14 cellular contexts compared by ENCODE assay signal in the genomic region with DNA sequence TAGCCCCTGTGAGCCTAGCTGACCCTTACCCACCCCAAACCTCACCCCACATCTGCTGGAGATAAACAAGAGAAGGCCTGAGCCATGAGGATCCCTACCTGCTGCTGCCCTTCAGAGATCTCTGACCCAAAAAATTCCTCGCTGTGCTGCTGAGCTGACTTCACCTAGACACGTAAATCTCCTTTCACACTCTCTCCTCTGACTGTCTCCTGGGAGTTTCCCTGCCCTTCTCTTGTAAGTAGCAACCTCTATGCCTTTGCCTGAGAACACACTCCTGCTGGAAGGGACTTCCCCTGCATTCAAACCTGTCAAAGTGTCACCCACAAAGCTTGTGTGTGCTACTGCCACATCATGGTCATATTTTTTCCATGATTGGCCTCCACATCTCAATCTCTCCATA.
A peak's percentile ranks its signal among the peaks of the same experiment; 100 is the strongest.
DNase-seq lines count a peak whose midpoint lies in the region; ATAC-seq, FAIRE-seq and TF ChIP-seq lines count a peak whose summit lies in the region.
"Had no signal": no experiment of that assay in that cellular context is flagged by ENCODE, and none has a peak within 500 bp of the region (broad histone marks: within the 10 kb centered on the region; RNA-seq: fewer than 3 reads in every experiment).

No MANE protein-coding gene starts in this region.

- peak; percentile 5 for FAIRE-seq in GM12891 (lab: Jason Lieb, UNC)
- FAIRE-seq: H1 had no signal

- ATAC-seq in HG02571 (IDR thresholded peaks at IDR 0.05; ENCODE audit: unreplicated experiment) (peak; percentile 89), HG03442 (IDR thresholded peaks at IDR 0.05; ENCODE audit: unreplicated experiment) (peak; percentile 96)

- no peaks in the 10 kb centered on the region for H3K9me3 Mint-ChIP-seq in Caco-2 (ENCODE audit: unreplicated experiment)

- no peaks in the 10 kb centered on the region for H3K36me3 Mint-ChIP-seq in Caco-2 (ENCODE audit: insufficient read depth, unreplicated experiment)
- H3K36me3 Mint-ChIP-seq: memory B cell had no signal

- no peak overlapping the region for H3K4me3 ChIP-seq in Caco-2 (ENCODE audit: low read depth, low read length)

- DNase-seq in GM12891 (ENCODE audit: insufficient read length, low spot score) = no peak
- peak; percentile 2 for DNase-seq in GM19238 (ENCODE audit: insufficient read length, low spot score)
- no peak for DNase-seq in NCI-H187 treated with DMSO at 0.1 percent for 48 hours (lab: John Stamatoyannopoulos, UW)
- DNase-seq in activated T-cell treated with anti-CD3 and anti-CD28 coated beads, Interleukin-2, amount 50 U/mL, for 1 hour = no peak
- DNase-seq in activated CD4-positive, alpha-beta T cell treated with anti-CD3 and anti-CD28 coated beads, Interleukin-2, amount 50 U/mL, for 1 hour = no peak
- no peak for DNase-seq in Caco-2
- DNase-seq: EL, IMR-90 had no signal

- no peak for TF ChIP-seq CTCF in Caco-2 (IDR thresholded peaks at IDR 0.05; ENCODE audit: insufficient read depth in 1 of 2, low read depth in 1 of 2, low read length in 1 of 2, severe bottlenecking in 1 of 2, unreplicated experiment in 1 of 2)

- POLR2A ChIA-PET in Caco-2 (lab: Charles Lee) = no interaction called here

- TF ChIP-seq POLR2A in GM12891 (IDR thresholded peaks at IDR 0.05; ENCODE audit: low read depth, low read length) = no peak

- no peaks in the 10 kb centered on the region for H3K4me1 Mint-ChIP-seq in Caco-2 (ENCODE audit: low read depth, unreplicated experiment)
- H3K4me1 Mint-ChIP-seq: memory B cell had no signal

- H3K27me3 ChIP-seq in Caco-2 (replicated peaks; ENCODE audit: control insufficient read depth, insufficient read depth, low read length) = no peaks in the 10 kb centered on the region

- H3K27ac Mint-ChIP-seq in Caco-2 (ENCODE audit: unreplicated experiment) = no peak overlapping the region
- H3K27ac Mint-ChIP-seq: memory B cell; T-helper 1 cell treated with Interleukin-12 subunit alpha and Interleukin-12 subunit beta and Interleukin-4 antibody, amounts not matched to agents 30 μg/mL and 1 μg/mL, for 36 hours had no signal

- no peaks in the 10 kb centered on the region for H3K9me3 ChIP-seq in Caco-2

- H3K4me3 Mint-ChIP-seq in Caco-2 (ENCODE audit: unreplicated experiment) = no peak overlapping the region
- H3K4me3 Mint-ChIP-seq: memory B cell; T-helper 1 cell treated with Interleukin-12 subunit alpha and Interleukin-12 subunit beta and Interleukin-4 antibody, amounts not matched to agents 30 μg/mL and 1 μg/mL, for 36 hours had no signal

- H3K4me1 ChIP-seq in Caco-2 = no peaks in the 10 kb centered on the region
- H3K4me1 ChIP-seq: parathyroid adenoma had no signal

- CTCF ChIA-PET in Caco-2 (lab: Charles Lee) = no interaction called here

- H3K36me3 ChIP-seq in Caco-2 (ENCODE audit: control insufficient read depth, insufficient read depth, low read length) = no peaks in the 10 kb centered on the region

- no TSS peak for BruUV-seq in Caco-2 (replicated peaks; lab: Mats Ljungman, UMichigan)

- intact Hi-C loops in Caco-2 (cut with micrococcal nuclease; ENCODE audit: unreplicated experiment) = no loop called here

- H3K27me3 Mint-ChIP-seq in Caco-2 (ENCODE audit: insufficient read depth, unreplicated experiment) = peaks cover 2% of the 10 kb centered on the region
- H3K27me3 Mint-ChIP-seq: memory B cell had no signal

TF ChIP-seq in GM12891, 5 proteins besides CTCF, POLR2A, EP300 and RAD21:
- TF ChIP-seq POU2F2 (IDR thresholded peaks at IDR 0.05; ENCODE audit: low read depth, low read length) = no peak
- no peak for TF ChIP-seq SPI1 (IDR thresholded peaks at IDR 0.05; ENCODE audit: low read depth, low read length)
- no peak for TF ChIP-seq POLR2AphosphoS5 (IDR thresholded peaks at IDR 0.05; ENCODE audit: low read depth, low read length)
- no peak for TF ChIP-seq PAX5 (IDR thresholded peaks at IDR 0.05; ENCODE audit: insufficient read depth, low read length, severe bottlenecking)
- TF ChIP-seq TAF1 (IDR thresholded peaks at IDR 0.05; ENCODE audit: low read depth, low read length) = no peak
